ENCODE assay signal across 18 cellular contexts in genomic region chr3:156332304-156332703, GRCh38.
"Had no signal": no experiment of that assay in that cellular context is flagged by ENCODE, and none has a peak within 500 bp of the region (broad histone marks: within the 10 kb centered on the region; RNA-seq: fewer than 3 reads in every experiment).

No MANE protein-coding gene starts in this region.

- H3K27me3 ChIP-seq: foreskin keratinocyte, pancreas, stomach, suprapubic skin, tibial nerve had no signal

- FAIRE-seq: endometrium, kidney, pancreas had no signal

- H3K4me2 ChIP-seq: smooth muscle cell had no signal

- DNase-seq: activated CD8-positive, alpha-beta memory T cell treated with anti-CD3 and anti-CD28 coated beads, Interleukin-2, amount 50 U/mL, for 48 hours; activated naive CD4-positive, alpha-beta T cell treated with anti-CD3 and anti-CD28 coated beads for 36 hours; activated T-cell treated with anti-CD3 and anti-CD28 coated beads, Interleukin-2, amount 50 U/mL, for 4 hours; amygdala; foreskin keratinocyte; kidney; left ventricle myocardium inferior; natural killer cell; pancreas; stimulated activated CD4-positive, alpha-beta T cell treated with anti-CD3 and anti-CD28 coated beads, Interleukin-15, amount 100 ng/mL, for 24 hours; stomach; T-helper 9 cell had no signal

- H3K4me3 ChIP-seq: left ventricle myocardium inferior, pancreas, smooth muscle cell, stomach, suprapubic skin, tibial nerve had no signal

- ATAC-seq: activated T-cell treated with anti-CD3 and anti-CD28 coated beads, Interleukin-2, amount 50 U/mL, for 4 hours; foreskin keratinocyte; natural killer cell; pancreas; sciatic nerve; stimulated activated memory B cell treated with anti-CD40 and anti-IgM and Interleukin-4, amounts not matched to agents 10 μg/mL and 1 μg/mL and 100 μg/mL, for 72 hours had no signal

- H3K9me3 ChIP-seq: left ventricle myocardium inferior, pancreas, stomach, suprapubic skin, tibial nerve had no signal

- H3K4me1 ChIP-seq: foreskin keratinocyte, pancreas, stomach, suprapubic skin, tibial nerve had no signal

- H3K27ac ChIP-seq: foreskin keratinocyte, left ventricle myocardium inferior, pancreas, stomach, suprapubic skin, tibial nerve had no signal

- H3K36me3 ChIP-seq: left ventricle myocardium inferior, pancreas, stomach, suprapubic skin, tibial nerve had no signal
